ENCODE assay signal across 26 cellular contexts in the genomic region with DNA sequence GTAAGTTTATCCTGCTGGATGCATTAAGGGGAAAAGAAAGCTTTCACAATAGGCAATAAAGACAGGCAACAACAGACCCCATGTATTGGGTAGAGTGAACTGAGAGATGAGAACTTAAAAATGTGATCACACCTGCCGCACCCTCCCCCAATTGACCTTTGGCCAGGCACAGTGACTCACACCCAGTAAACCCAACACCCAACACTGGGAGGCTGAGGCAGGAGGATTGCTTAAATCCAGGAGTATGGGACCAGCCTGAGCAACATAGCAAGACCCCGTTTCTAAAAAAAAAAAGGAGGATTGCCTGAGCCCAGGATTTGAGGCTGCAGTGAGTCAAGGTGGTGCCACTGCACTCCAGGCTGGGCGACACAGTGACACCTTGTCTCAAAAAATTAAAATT.
DNase-seq lines count a peak whose midpoint lies in the region; ATAC-seq and TF ChIP-seq lines count a peak whose summit lies in the region.
"Had no signal": no experiment of that assay in that cellular context is flagged by ENCODE, and none has a peak within 500 bp of the region (broad histone marks: within the 10 kb centered on the region; RNA-seq: fewer than 3 reads in every experiment).

No MANE protein-coding gene starts in this region.

- no peak for TF ChIP-seq EP300 in transverse colon (IDR thresholded peaks at IDR 0.05; ENCODE audit: low read depth)

- peaks cover 25% of the 10 kb centered on the region for H3K4me1 Mint-ChIP-seq in activated CD4-positive, alpha-beta memory T cell treated with anti-CD3 and anti-CD28 coated beads for 36 hours (ENCODE audit: low read depth)
- peaks cover 6% of the 10 kb centered on the region for H3K4me1 Mint-ChIP-seq in activated CD4-positive, alpha-beta memory T cell treated with anti-CD3 and anti-CD28 coated beads, Interleukin-2, amount 10 ng/mL, durations not matched to agents 7 days and 5 days
- peaks cover 79% of the 10 kb centered on the region for H3K4me1 Mint-ChIP-seq in chondrocyte (ENCODE audit: low read depth)

- H3K4me1 ChIP-seq in HCT116 (ENCODE audit: control insufficient read depth in 1 of 2, insufficient read depth in 2 of 2, low read length in 2 of 2) (peaks cover 92 to 98% of the 10 kb centered on the region in 2 experiments), transverse colon (peaks cover 3 to 36% (median 18%) of the 10 kb centered on the region in 4 donors)
- H3K4me1 ChIP-seq: parathyroid adenoma had no signal

- H3K9ac ChIP-seq in HCT116 (ENCODE audit: low read length): peak overlapping the region; percentile 62
- H3K9ac ChIP-seq: parathyroid adenoma had no signal

- POLR2A ChIA-PET in activated CD4-positive, alpha-beta memory T cell treated with anti-CD3 and anti-CD28 coated beads for 36 hours (lab: Charles Lee): no interaction called here
- POLR2A ChIA-PET in activated CD4-positive, alpha-beta memory T cell treated with anti-CD3 and anti-CD28 coated beads, Interleukin-2, amount 10 ng/mL, durations not matched to agents 7 days and 5 days (lab: Charles Lee): no interaction called here
- POLR2A ChIA-PET in HCT116 (lab: Charles Lee): no interaction called here

- H3K27me3 ChIP-seq in HCT116 (ENCODE audit: insufficient read depth, low read length) (no peaks in the 10 kb centered on the region), transverse colon (no peaks in the 10 kb centered on the region)
- H3K27me3 ChIP-seq: heart left ventricle had no signal

- H3K4me2 ChIP-seq in HCT116 (ENCODE audit: low read length): peak overlapping the region; percentile 74

- intact Hi-C loops in activated CD4-positive, alpha-beta memory T cell treated with anti-CD3 and anti-CD28 coated beads for 36 hours (cut with micrococcal nuclease): loop anchor here (5.0 kb wide), 1 partner anchor 684 kb away; no protein-coding TSS in a partner anchor
- intact Hi-C loops in HCT116 (cut with micrococcal nuclease): loop anchor here (5.0 kb wide), 1 partner anchor 94 kb away; no protein-coding TSS in a partner anchor
- intact Hi-C loops in transverse colon (cut with DNase I; ENCODE audit: low total_unique reads): no loop called here

- peak; percentile 23; the same call in 1 of the 2 replicates for TF ChIP-seq RAD21 in HCT116 (IDR thresholded peaks at IDR 0.05; ENCODE audit: low read depth)

- peaks cover 6% of the 10 kb centered on the region for H3K36me3 Mint-ChIP-seq in activated CD4-positive, alpha-beta memory T cell treated with anti-CD3 and anti-CD28 coated beads for 36 hours
- H3K36me3 Mint-ChIP-seq in activated CD4-positive, alpha-beta memory T cell treated with anti-CD3 and anti-CD28 coated beads, Interleukin-2, amount 10 ng/mL, durations not matched to agents 7 days and 5 days (ENCODE audit: low read depth): no peaks in the 10 kb centered on the region
- peaks cover 11% of the 10 kb centered on the region for H3K36me3 Mint-ChIP-seq in chondrocyte (ENCODE audit: low read depth)

- TF ChIP-seq CTCF in HCT116 (IDR thresholded peaks at IDR 0.05 in 2 of 3, conservative IDR thresholded peaks at IDR 0.05 in 1 of 3; ENCODE audit: borderline replicate concordance in 1 of 3, insufficient read depth in 1 of 3, low read depth in 2 of 3, low read length in 2 of 3) (no peak), chondrocyte (IDR thresholded peaks at IDR 0.05) (no peak), transverse colon (IDR thresholded peaks at IDR 0.05) (no peak)

- H3K9me3 ChIP-seq in HCT116 (ENCODE audit: control insufficient read depth in 1 of 2, insufficient read depth in 1 of 2, low read depth in 1 of 2, low read length in 2 of 2) (no peaks in the 10 kb centered on the region), transverse colon (no peaks in the 10 kb centered on the region)
- H3K9me3 ChIP-seq: heart left ventricle had no signal

- no peak overlapping the region for H2AFZ ChIP-seq in HCT116 (ENCODE audit: low read depth, low read length, poor library complexity, severe bottlenecking)
- H2AFZ ChIP-seq: parathyroid adenoma had no signal

- 20 to 49% methylated on average over 2 to 3 of the region's 3 CpGs for WGBS in transverse colon (ENCODE audit: low coverage in 1 of 2), 2 donors

- peak; percentile 16 for DNase-seq in activated CD4-positive, alpha-beta memory T cell treated with anti-CD3 and anti-CD28 coated beads for 36 hours
- DNase-seq in activated CD4-positive, alpha-beta memory T cell treated with anti-CD3 and anti-CD28 coated beads, Interleukin-2, amount 10 ng/mL, durations not matched to agents 7 days and 5 days: no peak
- DNase-seq in HCT116 (ENCODE audit: low read depth, low spot score) (peak; percentile 57), chondrocyte (ENCODE audit: low spot score) (no peak), transverse colon (peak; percentile 80), NCI-H69 (lab: John Stamatoyannopoulos, UW) (no peak)
- DNase-seq: 8988T; activated CD4-positive, alpha-beta T cell treated with anti-CD3 and anti-CD28 coated beads for 48 hours; activated naive CD4-positive, alpha-beta T cell; amniotic stem cell; cortex of kidney; effector memory CD8-positive, alpha-beta T cell; foreskin fibroblast; H7; heart left ventricle; KBM-7; kidney glomerular epithelial cell; NCI-H1417 treated with DMSO at 0.1 percent for 48 hours; NCI-H82; T-helper 2 cell had no signal

- RAD21 ChIA-PET in HCT116 (lab: Charles Lee; ENCODE audit: low non-redundant PET in 1 of 2, low total read pairs in 2 of 2, uncharacterized antibody in 2 of 2, unreplicated experiment in 2 of 2): no interaction called here

- no peaks in the 10 kb centered on the region for H4K20me1 ChIP-seq in HCT116 (ENCODE audit: insufficient read depth)

- in situ Hi-C loops in transverse colon (cut with MboI; ENCODE audit: low pct_ligation_motif_present in 1 of 4, low pct_unique_long_range_greater_than_20kb in 1 of 4, low sequenced_read_pairs in 3 of 4): no loop called here

- no peaks in the 10 kb centered on the region for H3K9me3 Mint-ChIP-seq in activated CD4-positive, alpha-beta memory T cell treated with anti-CD3 and anti-CD28 coated beads for 36 hours
- H3K9me3 Mint-ChIP-seq in activated CD4-positive, alpha-beta memory T cell treated with anti-CD3 and anti-CD28 coated beads, Interleukin-2, amount 10 ng/mL, durations not matched to agents 7 days and 5 days: no peaks in the 10 kb centered on the region
- H3K9me3 Mint-ChIP-seq in chondrocyte (ENCODE audit: low read depth): no peaks in the 10 kb centered on the region
- H3K9me3 Mint-ChIP-seq: activated T-cell treated with anti-CD3 and anti-CD28 coated beads, Interleukin-2, amount 50 U/mL, for 72 hours; effector memory CD8-positive, alpha-beta T cell; neural crest cell had no signal

- H3K27ac Mint-ChIP-seq in activated CD4-positive, alpha-beta memory T cell treated with anti-CD3 and anti-CD28 coated beads for 36 hours: no peak overlapping the region
- no peak overlapping the region for H3K27ac Mint-ChIP-seq in activated CD4-positive, alpha-beta memory T cell treated with anti-CD3 and anti-CD28 coated beads, Interleukin-2, amount 10 ng/mL, durations not matched to agents 7 days and 5 days
- peak overlapping the region; percentile 53 for H3K27ac Mint-ChIP-seq in chondrocyte (ENCODE audit: unreplicated experiment)
- H3K27ac Mint-ChIP-seq: activated T-cell treated with anti-CD3 and anti-CD28 coated beads, Interleukin-2, amount 50 U/mL, for 72 hours; effector memory CD8-positive, alpha-beta T cell had no signal

- no peaks in the 10 kb centered on the region for H3K9me2 ChIP-seq in HCT116 (ENCODE audit: insufficient read depth)

- no peaks in the 10 kb centered on the region for H3K36me3 ChIP-seq in HCT116 (ENCODE audit: control insufficient read depth in 1 of 2, insufficient read depth in 2 of 2, low read length in 2 of 2)
- H3K36me3 ChIP-seq in transverse colon: no peaks in the 10 kb centered on the region
- H3K36me3 ChIP-seq: heart left ventricle had no signal

- peaks cover 27% of the 10 kb centered on the region for H3K79me2 ChIP-seq in HCT116 (ENCODE audit: insufficient read depth, low read length)
- H3K79me2 ChIP-seq: parathyroid adenoma had no signal

- peak overlapping the region in 1 of 2 experiments; percentile 41; a peak in 3 of 4 replicates for H3K4me3 ChIP-seq in HCT116 (replicated peaks in 1 of 2; ENCODE audit: low read depth in 1 of 2, low read length in 2 of 2)
- H3K4me3 ChIP-seq in transverse colon: no peak overlapping the region
- H3K4me3 ChIP-seq: heart left ventricle, SK-N-MC had no signal

- BruUV-seq in HCT116 (replicated peaks; lab: Mats Ljungman, UMichigan): no TSS peak

- ATAC-seq in HCT116 (peak; percentile 61), HG03439 (IDR thresholded peaks at IDR 0.05; ENCODE audit: unreplicated experiment) (no peak), GM18868 (IDR thresholded peaks at IDR 0.05; ENCODE audit: unreplicated experiment) (no peak)
- ATAC-seq: activated T-cell treated with anti-CD3 and anti-CD28 coated beads, Interleukin-2, amount 50 U/mL, for 72 hours; effector memory CD8-positive, alpha-beta T cell; heart left ventricle had no signal

- CTCF ChIA-PET in activated CD4-positive, alpha-beta memory T cell treated with anti-CD3 and anti-CD28 coated beads for 36 hours (lab: Charles Lee): interaction anchor here (0.6 kb wide), 1 partner anchor 477 kb away, joined by 3 read pairs; no protein-coding TSS in a partner anchor
- CTCF ChIA-PET in activated CD4-positive, alpha-beta memory T cell treated with anti-CD3 and anti-CD28 coated beads, Interleukin-2, amount 10 ng/mL, durations not matched to agents 7 days and 5 days (lab: Charles Lee): no interaction called here
- CTCF ChIA-PET in HCT116 (lab: Charles Lee): no interaction called here

- TF ChIP-seq POLR2A in HCT116 (IDR thresholded peaks at IDR 0.05; ENCODE audit: borderline replicate concordance, extremely low read depth, insufficient read depth, insufficient read length): no peak
- no peak for TF ChIP-seq POLR2A in transverse colon (IDR thresholded peaks at IDR 0.05)

- no peak overlapping the region for H3K4me3 Mint-ChIP-seq in activated CD4-positive, alpha-beta memory T cell treated with anti-CD3 and anti-CD28 coated beads for 36 hours
- H3K4me3 Mint-ChIP-seq in activated CD4-positive, alpha-beta memory T cell treated with anti-CD3 and anti-CD28 coated beads, Interleukin-2, amount 10 ng/mL, durations not matched to agents 7 days and 5 days: no peak overlapping the region
- H3K4me3 Mint-ChIP-seq in chondrocyte (ENCODE audit: unreplicated experiment): no peak overlapping the region
- H3K4me3 Mint-ChIP-seq: activated T-cell treated with anti-CD3 and anti-CD28 coated beads, Interleukin-2, amount 50 U/mL, for 72 hours; effector memory CD8-positive, alpha-beta T cell; neural crest cell had no signal

- H3K27me3 Mint-ChIP-seq in activated CD4-positive, alpha-beta memory T cell treated with anti-CD3 and anti-CD28 coated beads for 36 hours: no peaks in the 10 kb centered on the region
- H3K27me3 Mint-ChIP-seq in activated CD4-positive, alpha-beta memory T cell treated with anti-CD3 and anti-CD28 coated beads, Interleukin-2, amount 10 ng/mL, durations not matched to agents 7 days and 5 days: no peaks in the 10 kb centered on the region
- no peaks in the 10 kb centered on the region for H3K27me3 Mint-ChIP-seq in chondrocyte (ENCODE audit: low read depth)
- H3K27me3 Mint-ChIP-seq: effector memory CD8-positive, alpha-beta T cell had no signal

- H3K27ac ChIP-seq in HCT116 (ENCODE audit: low read depth, low read length) (peak overlapping the region; percentile 98), transverse colon (no peak overlapping the region)
- H3K27ac ChIP-seq: heart left ventricle, parathyroid adenoma, SK-N-MC had no signal

TF ChIP-seq in HCT116, 20 proteins besides CTCF, POLR2A, EP300 and RAD21 (continues in another document):
- peak; percentile 82 for TF ChIP-seq CEBPB (IDR thresholded peaks at IDR 0.05; ENCODE audit: low read depth)

Comparison
In these comparisons a context has a peak if more than half of its experiments do, and no peak if none do; other contexts are left out.
1. DNase-seq: peak in activated CD4-positive, alpha-beta memory T cell treated with anti-CD3 and anti-CD28 coated beads for 36 hours (single experiment), HCT116 (single experiment) and transverse colon (single experiment); none in activated CD4-positive, alpha-beta memory T cell treated with anti-CD3 and anti-CD28 coated beads, Interleukin-2, amount 10 ng/mL, durations not matched to agents 7 days and 5 days (single experiment), chondrocyte (single experiment) and NCI-H69 (single experiment).